9 cellular contexts compared by ENCODE assay signal in the genomic region with DNA sequence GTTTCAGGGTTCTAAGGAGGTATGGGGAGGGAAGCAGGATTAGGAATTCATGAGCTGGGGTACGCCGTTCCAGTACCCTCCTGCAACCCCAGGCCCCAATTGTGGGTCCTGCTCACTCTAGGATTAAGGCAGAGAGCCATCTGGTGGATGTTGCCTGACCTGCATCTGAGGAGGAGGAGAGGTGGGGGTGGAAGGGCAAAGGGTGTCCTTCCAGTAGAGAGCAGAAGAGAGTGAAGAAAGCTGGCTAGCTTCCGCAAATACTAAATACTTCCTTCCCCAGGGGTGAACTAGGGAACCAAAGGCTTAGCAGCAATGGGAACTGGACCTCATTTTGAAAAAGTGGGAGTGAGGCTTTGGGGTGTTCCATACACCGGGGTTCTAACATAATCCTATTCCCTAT. TPM values are rescaled to one million over a fixed set of nuclear protein-coding genes. Genes with fewer than 3 reads are reported as not detected.
A peak's percentile ranks its signal among the peaks of the same experiment; 100 is the strongest.
DNase-seq lines count a peak whose midpoint lies in the region; ATAC-seq lines count a peak whose summit lies in the region.
"Had no signal": no experiment of that assay in that cellular context is flagged by ENCODE, and none has a peak within 500 bp of the region (broad histone marks: within the 10 kb centered on the region; RNA-seq: fewer than 3 reads in every experiment).

No MANE protein-coding gene starts in this region.

- intact Hi-C loops in left ventricle myocardium superior (cut with micrococcal nuclease) = loop anchor here (2.0 kb wide), 1 partner anchor 66 kb away; no protein-coding TSS in a partner anchor
- intact Hi-C loops in sciatic nerve (cut with DNase I) = no loop called here

- DNase-seq in DMS 273 (lab: John Stamatoyannopoulos, UW; ENCODE audit: unreplicated experiment) (peak; percentile 74), DMS 273 treated with DMSO at 0.1 percent for 48 hours (lab: John Stamatoyannopoulos, UW) (no peak), LoVo (ENCODE audit: low spot score) (peak; percentile 33), T-helper 2 cell (peak in 4 of 5 experiments; percentile 27 to 64 (median 51)), amygdala (lab: John Stamatoyannopoulos, UW) (peak in 48 of 56 donors; percentile 9 to 82 (median 49)), left ventricle myocardium superior (peak; percentile 73), sciatic nerve (ENCODE audit: low spot score) (peak; percentile 83), cerebellar nuclear complex (lab: John Stamatoyannopoulos, UW) (no peak)

- ATAC-seq in left ventricle myocardium superior (peak; percentile 92), sciatic nerve (peak; percentile 94)

RNA-seq across cellular contexts. Expression of gene LRRC51, which starts 10.6 kb away (rescaled TPM):
- total RNA-seq in left ventricle myocardium superior (5.4 TPM), sciatic nerve (8.7 TPM)

RNA-seq across cellular contexts. Expression of gene NUMA1, which starts 10.9 kb away (rescaled TPM):
- 85.7 TPM for total RNA-seq in left ventricle myocardium superior
- 241 TPM for total RNA-seq in sciatic nerve

RNA-seq across cellular contexts. Expression of gene LAMTOR1, which starts 11.8 kb away (rescaled TPM):
- total RNA-seq in left ventricle myocardium superior (75.6 TPM), sciatic nerve (70.8 TPM)

RNA-seq across cellular contexts. Expression of gene TOMT, which starts 14.4 kb away (rescaled TPM):
- total RNA-seq in left ventricle myocardium superior (not detected), sciatic nerve (not detected)
- total RNA-seq: pulmonary artery endothelial cell had no signal

RNA-seq across cellular contexts. Expression of gene ANAPC15, which starts 21.2 kb away (rescaled TPM):
- 51.7 TPM for total RNA-seq in left ventricle myocardium superior
- total RNA-seq in sciatic nerve = 21.4 TPM

Comparison
In these comparisons a context has a peak if more than half of its experiments do, and no peak if none do; other contexts are left out.
1. DNase-seq: peak in DMS 273 (single experiment), LoVo (single experiment), T-helper 2 cell (4 of 5), amygdala (48 of 56), left ventricle myocardium superior (single experiment) and sciatic nerve (single experiment); none in DMS 273 treated with DMSO at 0.1 percent for 48 hours (single experiment) and cerebellar nuclear complex (0 of 2).